Comparison of ENCODE assay signal across 8 cellular contexts in genomic region chr1:156591181-156591431, GRCh38. TPM values are rescaled to one million over a fixed set of nuclear protein-coding genes. Genes with fewer than 3 reads are reported as not detected.
A peak's percentile ranks its signal among the peaks of the same experiment; 100 is the strongest.
DNase-seq lines count a peak whose midpoint lies in the region; ATAC-seq and TF ChIP-seq lines count a peak whose summit lies in the region.
"Had no signal": no experiment of that assay in that cellular context is flagged by ENCODE, and none has a peak within 500 bp of the region (broad histone marks: within the 10 kb centered on the region; RNA-seq: fewer than 3 reads in every experiment).

No MANE protein-coding gene starts in this region.

- DNase-seq in H7: no peak
- DNase-seq in SJCRH30: no peak
- no peak for DNase-seq in fibroblast of the aortic adventitia (ENCODE audit: low read depth)
- DNase-seq in NCI-H1694 (lab: John Stamatoyannopoulos, UW): no peak
- DNase-seq in G401 (ENCODE audit: low spot score): no peak

- no peaks in the 10 kb centered on the region for H3K9me3 ChIP-seq in SJCRH30 (replicated peaks)

- ATAC-seq in HG02973 (IDR thresholded peaks at IDR 0.05; ENCODE audit: unreplicated experiment): no peak

- H3K4me3 ChIP-seq in H7 (ENCODE audit: insufficient read depth, low read depth, low read length) (peak overlapping the region; percentile 96), SJCRH30 (peak overlapping the region; percentile 68), fibroblast of the aortic adventitia (ENCODE audit: low read depth, low read length) (peak overlapping the region; percentile 88), skin epidermis (peak overlapping the region; percentile 49 to 89 (median 77))

- TF ChIP-seq CTCF in fibroblast of the aortic adventitia (IDR thresholded peaks at IDR 0.05; ENCODE audit: insufficient read depth, low read length): no peak

- H3K36me3 ChIP-seq in H7 (replicated peaks; ENCODE audit: control insufficient read depth, insufficient read depth, low read length) (peaks cover 25% of the 10 kb centered on the region), SJCRH30 (peaks cover 7% of the 10 kb centered on the region)

- peaks cover 4% of the 10 kb centered on the region; the same call in 1 of the 2 replicates for H3K4me1 ChIP-seq in SJCRH30

- in situ Hi-C loops in G401 (cut with HindIII; ENCODE audit: low sequenced_read_pairs): no loop called here

- H3K27ac ChIP-seq in SJCRH30 (no peak overlapping the region; the same call in 1 of the 2 replicates), skin epidermis (peak overlapping the region; percentile 33 to 93 (median 86))

- no peaks in the 10 kb centered on the region for H3K27me3 ChIP-seq in H7 (ENCODE audit: control insufficient read depth, insufficient read depth, low read length)
- no peaks in the 10 kb centered on the region for H3K27me3 ChIP-seq in SJCRH30

RNA-seq across cellular contexts. Expression of gene NAXE, which starts 0.5 kb away (rescaled TPM):
- total RNA-seq in H7 (2014; rRNA removed; shearing (Covaris generic)): 133 and 151 TPM in 2 replicates
- 29.7 and 30.1 TPM in 2 replicates for total RNA-seq in SJCRH30 (2014; rRNA removed; shearing (Covaris generic))
- total RNA-seq in fibroblast of the aortic adventitia (ENCODE audit: low replicate concordance): 22.7 and 64.2 TPM in 2 replicates
- 103 and 112 TPM in 2 replicates for total RNA-seq in G401 (2014; rRNA removed; shearing (Covaris generic))

RNA-seq across cellular contexts. Expression of gene GPATCH4, which starts 10.2 kb away (rescaled TPM):
- total RNA-seq in H7 (2014; rRNA removed; shearing (Covaris generic)): 40.6 and 45.0 TPM in 2 replicates
- 22.8 and 25.1 TPM in 2 replicates for total RNA-seq in SJCRH30 (2014; rRNA removed; shearing (Covaris generic))
- 12.2 and 18.9 TPM in 2 replicates for total RNA-seq in fibroblast of the aortic adventitia (ENCODE audit: low replicate concordance)
- total RNA-seq in G401 (2014; rRNA removed; shearing (Covaris generic)): 13.7 and 25.4 TPM in 2 replicates

RNA-seq across cellular contexts. Expression of gene TTC24, which starts 11.6 kb away (rescaled TPM):
- total RNA-seq in H7 (2014; rRNA removed; shearing (Covaris generic)): 0.52 TPM in 1 of 2 replicates, not detected in the other
- not detected in 2 replicates for total RNA-seq in SJCRH30 (2014; rRNA removed; shearing (Covaris generic))
- not detected in 2 replicates for total RNA-seq in fibroblast of the aortic adventitia (ENCODE audit: low replicate concordance)
- total RNA-seq in G401 (2014; rRNA removed; shearing (Covaris generic)): not detected in 2 replicates

RNA-seq across cellular contexts. Expression of gene IQGAP3, which starts 18.7 kb away (rescaled TPM):
- 35.6 and 36.8 TPM in 2 replicates for total RNA-seq in H7 (2014; rRNA removed; shearing (Covaris generic))
- total RNA-seq in SJCRH30 (2014; rRNA removed; shearing (Covaris generic)): 16.8 and 21.3 TPM in 2 replicates
- total RNA-seq in fibroblast of the aortic adventitia (ENCODE audit: low replicate concordance): 0.41 and 28.7 TPM in 2 replicates
- total RNA-seq in G401 (2014; rRNA removed; shearing (Covaris generic)): 13.4 and 16.9 TPM in 2 replicates

RNA-seq across cellular contexts. Expression of gene HAPLN2, which starts 28.1 kb away (rescaled TPM):
- total RNA-seq in H7 (2014; rRNA removed; shearing (Covaris generic)): 0.73 and 1.3 TPM in 2 replicates
- total RNA-seq in SJCRH30 (2014; rRNA removed; shearing (Covaris generic)): 0.20 and 0.23 TPM in 2 replicates
- total RNA-seq in fibroblast of the aortic adventitia (ENCODE audit: low replicate concordance): not detected in 2 replicates
- total RNA-seq in G401 (2014; rRNA removed; shearing (Covaris generic)): 0.25 and 0.44 TPM in 2 replicates
- total RNA-seq: activated CD8-positive, alpha-beta memory T cell treated with anti-CD3 and anti-CD28 coated beads for 36 hours had no signal
